ENCODE assay signal across 8 cellular contexts in genomic region chr2:191678437-191679110, GRCh38. TPM values are rescaled to one million over a fixed set of nuclear protein-coding genes. Genes with fewer than 3 reads are reported as not detected.
DNase-seq lines count a peak whose midpoint lies in the region; ATAC-seq and TF ChIP-seq lines count a peak whose summit lies in the region.

No MANE protein-coding gene starts in this region.

- peaks cover 4% of the 10 kb centered on the region for H3K4me1 Mint-ChIP-seq in progenitor cell of endocrine pancreas (ENCODE audit: low read depth)

- peak; percentile 22 for DNase-seq in NCI-H345 (lab: John Stamatoyannopoulos, UW)
- DNase-seq in NCI-H345 treated with DMSO at 0.1 percent for 48 hours (lab: John Stamatoyannopoulos, UW; ENCODE audit: unreplicated experiment), result no peak
- DNase-seq in RPMI8226, result peak; percentile 88
- peak in 3 of 4 experiments; percentile 29 to 49 (median 48) for DNase-seq in activated naive CD4-positive, alpha-beta T cell (lab: John Stamatoyannopoulos, UW)
- DNase-seq in cardiac muscle cell (ENCODE audit: low read depth in 1 of 2, low spot score in 1 of 2), result peak; percentile 52 to 53
- peak; percentile 26 for DNase-seq in progenitor cell of endocrine pancreas (ENCODE audit: low spot score, unreplicated experiment)
- no peak for DNase-seq in vagina (ENCODE audit: extremely low spot score in 2 of 2)

- H3K36me3 ChIP-seq in cardiac muscle cell (no peaks in the 10 kb centered on the region), vagina (peaks cover 0 to 4% of the 10 kb centered on the region in 2 donors)

- H3K9me3 Mint-ChIP-seq in progenitor cell of endocrine pancreas (ENCODE audit: low read depth), result no peaks in the 10 kb centered on the region

- peaks cover 13% of the 10 kb centered on the region for H3K27me3 Mint-ChIP-seq in progenitor cell of endocrine pancreas

- H3K9me3 ChIP-seq in cardiac muscle cell (ENCODE audit: low read depth) (no peaks in the 10 kb centered on the region), vagina (no peaks in the 10 kb centered on the region)

- H3K4me3 Mint-ChIP-seq in progenitor cell of endocrine pancreas (ENCODE audit: low read depth), result peak overlapping the region; percentile 92

- H3K4me1 ChIP-seq in cardiac muscle cell (ENCODE audit: low read depth) (peaks cover 3% of the 10 kb centered on the region), vagina (peaks cover 27% of the 10 kb centered on the region)

- no peak for TF ChIP-seq POLR2A in vagina (IDR thresholded peaks at IDR 0.05)

- intact Hi-C loops in vagina (cut with DNase I), result no loop called here

- TF ChIP-seq CTCF in cardiac muscle cell (IDR thresholded peaks at IDR 0.05; ENCODE audit: low read depth, low read length) (no peak), progenitor cell of endocrine pancreas (IDR thresholded peaks at IDR 0.05; ENCODE audit: unreplicated experiment) (no peak), vagina (IDR thresholded peaks at IDR 0.05) (no peak)

- ATAC-seq in HG02973 (IDR thresholded peaks at IDR 0.05; ENCODE audit: unreplicated experiment), result peak; percentile 4

- H3K27ac Mint-ChIP-seq in progenitor cell of endocrine pancreas, result peak overlapping the region; percentile 96

- H3K4me3 ChIP-seq in cardiac muscle cell (peak overlapping the region; percentile 81), vagina (peak overlapping the region; percentile 71 to 75)

- no peaks in the 10 kb centered on the region for H3K27me3 ChIP-seq in cardiac muscle cell
- no peaks in the 10 kb centered on the region for H3K27me3 ChIP-seq in vagina

- H3K27ac ChIP-seq in cardiac muscle cell (peak overlapping the region; percentile 61), vagina (peak overlapping the region; percentile 95)

- peaks cover 5% of the 10 kb centered on the region for H3K36me3 Mint-ChIP-seq in progenitor cell of endocrine pancreas (ENCODE audit: insufficient read depth)

RNA-seq across cellular contexts. Expression of gene NABP1, which starts 0.6 kb away (rescaled TPM):
- 5.2 and 5.4 TPM in 2 replicates for total RNA-seq in cardiac muscle cell
- 1.2 and 8.7 TPM in 2 replicates for polyA plus RNA-seq in cardiac muscle cell
- 6.4 TPM in 2 replicates for total RNA-seq in progenitor cell of endocrine pancreas
- 35.1 TPM for total RNA-seq in vagina

Comparison
In these comparisons a context has a peak if more than half of its experiments do, and no peak if none do; other contexts are left out.
1. DNase-seq: peak in NCI-H345 (single experiment), RPMI8226 (single experiment), activated naive CD4-positive, alpha-beta T cell (3 of 4), cardiac muscle cell (2 of 2) and progenitor cell of endocrine pancreas (single experiment); none in NCI-H345 treated with DMSO at 0.1 percent for 48 hours (single experiment) and vagina (0 of 2).